ENCODE assay signal across 8 cellular contexts in genomic region chr9:85741875-85742629, GRCh38. TPM values are rescaled to one million over a fixed set of nuclear protein-coding genes. Genes with fewer than 3 reads are reported as not detected.
DNase-seq lines count a peak whose midpoint lies in the region; ATAC-seq and TF ChIP-seq lines count a peak whose summit lies in the region.

A gene with protein sequence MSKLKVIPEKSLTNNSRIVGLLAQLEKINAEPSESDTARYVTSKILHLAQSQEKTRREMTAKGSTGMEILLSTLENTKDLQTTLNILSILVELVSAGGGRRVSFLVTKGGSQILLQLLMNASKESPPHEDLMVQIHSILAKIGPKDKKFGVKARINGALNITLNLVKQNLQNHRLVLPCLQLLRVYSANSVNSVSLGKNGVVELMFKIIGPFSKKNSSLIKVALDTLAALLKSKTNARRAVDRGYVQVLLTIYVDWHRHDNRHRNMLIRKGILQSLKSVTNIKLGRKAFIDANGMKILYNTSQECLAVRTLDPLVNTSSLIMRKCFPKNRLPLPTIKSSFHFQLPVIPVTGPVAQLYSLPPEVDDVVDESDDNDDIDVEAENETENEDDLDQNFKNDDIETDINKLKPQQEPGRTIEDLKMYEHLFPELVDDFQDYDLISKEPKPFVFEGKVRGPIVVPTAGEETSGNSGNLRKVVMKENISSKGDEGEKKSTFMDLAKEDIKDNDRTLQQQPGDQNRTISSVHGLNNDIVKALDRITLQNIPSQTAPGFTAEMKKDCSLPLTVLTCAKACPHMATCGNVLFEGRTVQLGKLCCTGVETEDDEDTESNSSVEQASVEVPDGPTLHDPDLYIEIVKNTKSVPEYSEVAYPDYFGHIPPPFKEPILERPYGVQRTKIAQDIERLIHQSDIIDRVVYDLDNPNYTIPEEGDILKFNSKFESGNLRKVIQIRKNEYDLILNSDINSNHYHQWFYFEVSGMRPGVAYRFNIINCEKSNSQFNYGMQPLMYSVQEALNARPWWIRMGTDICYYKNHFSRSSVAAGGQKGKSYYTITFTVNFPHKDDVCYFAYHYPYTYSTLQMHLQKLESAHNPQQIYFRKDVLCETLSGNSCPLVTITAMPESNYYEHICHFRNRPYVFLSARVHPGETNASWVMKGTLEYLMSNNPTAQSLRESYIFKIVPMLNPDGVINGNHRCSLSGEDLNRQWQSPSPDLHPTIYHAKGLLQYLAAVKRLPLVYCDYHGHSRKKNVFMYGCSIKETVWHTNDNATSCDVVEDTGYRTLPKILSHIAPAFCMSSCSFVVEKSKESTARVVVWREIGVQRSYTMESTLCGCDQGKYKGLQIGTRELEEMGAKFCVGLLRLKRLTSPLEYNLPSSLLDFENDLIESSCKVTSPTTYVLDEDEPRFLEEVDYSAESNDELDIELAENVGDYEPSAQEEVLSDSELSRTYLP (minus strand): TSS chr9:85741954. CDS start chr9:85712533, 29,421 bp downstream.

- peaks cover 0 to 5% (median 0%) of the 10 kb centered on the region in 4 donors for H3K4me1 ChIP-seq in right lobe of liver

- no peaks in the 10 kb centered on the region for H3K36me3 ChIP-seq in right lobe of liver

- 0% methylated on average over 5 of the region's 78 CpGs for WGBS in right lobe of liver (ENCODE audit: insufficient coverage, low coverage, low lambda C conversion rate, missing lambda C conversion rate)

- intact Hi-C loops in right lobe of liver (cut with DNase I): no loop called here

- TF ChIP-seq CTCF in right lobe of liver (IDR thresholded peaks at IDR 0.05): no peak

- peak within 1 kb of the TSS; percentile 53 to 89 (median 82) for H3K27ac ChIP-seq in right lobe of liver

- H3K9me3 ChIP-seq in right lobe of liver: no peaks in the 10 kb centered on the region

- peak within 1 kb of the TSS; percentile 66 to 96 (median 95) for H3K4me3 ChIP-seq in right lobe of liver

- TF ChIP-seq POLR2A in right lobe of liver (IDR thresholded peaks at IDR 0.05): peak; percentile 73

- H3K27me3 ChIP-seq in right lobe of liver: no peaks in the 10 kb centered on the region

- DNase-seq in C1 segment of cervical spinal cord (lab: John Stamatoyannopoulos, UW): peak; percentile 30 to 93 (median 80)
- peak; percentile 95 for DNase-seq in NCI-H774 (lab: John Stamatoyannopoulos, UW)
- peak; percentile 96 to 97 for DNase-seq in activated CD4-positive, alpha-beta T cell treated with anti-CD3 and anti-CD28 coated beads, Interleukin-2, amount 50 U/mL, for 4 hours
- DNase-seq in dermis blood vessel endothelial cell: peak; percentile 97
- DNase-seq in right lobe of liver: peak; percentile 97 to 99 (median 97)
- peak; percentile 96 for DNase-seq in stimulated activated CD4-positive, alpha-beta T cell treated with anti-CD3 and anti-CD28 coated beads, Interleukin-4, amount 100 ng/mL, for 24 hours

- ATAC-seq in GM19372 (IDR thresholded peaks at IDR 0.05; ENCODE audit: low read depth, unreplicated experiment) (peak; percentile 76), HG03521 (IDR thresholded peaks at IDR 0.05; ENCODE audit: unreplicated experiment) (peak; percentile 83), right lobe of liver (peak; percentile 98 to 99 (median 99))

RNA-seq across cellular contexts. Expression of the gene that starts here (rescaled TPM):
- total RNA-seq in dermis blood vessel endothelial cell (31.6 and 34.4 TPM in 2 replicates), right lobe of liver (1 to 10 TPM; 5.1 to 7.7 (median 6.5) TPM)

Comparison
In these comparisons a context has a peak if more than half of its experiments do, and no peak if none do; other contexts are left out.
1. Peak in every context shown above with its lines: DNase-seq, ATAC-seq, H3K4me3 ChIP-seq and H3K27ac ChIP-seq.